1 cellular context compared by ENCODE assay signal in genomic region chr15:69460481-69460880, GRCh38.
TF ChIP-seq lines count a peak whose summit lies in the region.

No MANE protein-coding gene starts in this region.

TF ChIP-seq in HepG2, 621 proteins besides CTCF, POLR2A, EP300 and RAD21:
- TF ChIP-seq, protein P1, sequence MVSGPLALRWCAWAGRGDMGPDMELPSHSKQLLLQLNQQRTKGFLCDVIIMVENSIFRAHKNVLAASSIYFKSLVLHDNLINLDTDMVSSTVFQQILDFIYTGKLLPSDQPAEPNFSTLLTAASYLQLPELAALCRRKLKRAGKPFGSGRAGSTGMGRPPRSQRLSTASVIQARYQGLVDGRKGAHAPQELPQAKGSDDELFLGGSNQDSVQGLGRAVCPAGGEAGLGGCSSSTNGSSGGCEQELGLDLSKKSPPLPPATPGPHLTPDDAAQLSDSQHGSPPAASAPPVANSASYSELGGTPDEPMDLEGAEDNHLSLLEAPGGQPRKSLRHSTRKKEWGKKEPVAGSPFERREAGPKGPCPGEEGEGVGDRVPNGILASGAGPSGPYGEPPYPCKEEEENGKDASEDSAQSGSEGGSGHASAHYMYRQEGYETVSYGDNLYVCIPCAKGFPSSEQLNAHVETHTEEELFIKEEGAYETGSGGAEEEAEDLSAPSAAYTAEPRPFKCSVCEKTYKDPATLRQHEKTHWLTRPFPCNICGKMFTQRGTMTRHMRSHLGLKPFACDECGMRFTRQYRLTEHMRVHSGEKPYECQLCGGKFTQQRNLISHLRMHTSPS (CRISPR knock-in tag; IDR thresholded peaks at IDR 0.05; ENCODE audit: low read depth) = no peak
- no peak for TF ChIP-seq THAP11 (CRISPR knock-in tag; IDR thresholded peaks at IDR 0.05)
- no peak for TF ChIP-seq ZNF556 (CRISPR knock-in tag; IDR thresholded peaks at IDR 0.05; ENCODE audit: borderline replicate concordance)
- TF ChIP-seq GATAD2A (CRISPR knock-in tag; IDR thresholded peaks at IDR 0.05) = no peak
- no peak for TF ChIP-seq POLR2AphosphoS5 (IDR thresholded peaks at IDR 0.05; ENCODE audit: low read depth, low read length)
- TF ChIP-seq ZHX1 (CRISPR knock-in tag; IDR thresholded peaks at IDR 0.05; ENCODE audit: low read depth) = no peak
- no peak for TF ChIP-seq ZNF292 (CRISPR knock-in tag; IDR thresholded peaks at IDR 0.05; ENCODE audit: borderline replicate concordance, low read depth)
